ENCODE assay signal across 9 cellular contexts in the genomic region with DNA sequence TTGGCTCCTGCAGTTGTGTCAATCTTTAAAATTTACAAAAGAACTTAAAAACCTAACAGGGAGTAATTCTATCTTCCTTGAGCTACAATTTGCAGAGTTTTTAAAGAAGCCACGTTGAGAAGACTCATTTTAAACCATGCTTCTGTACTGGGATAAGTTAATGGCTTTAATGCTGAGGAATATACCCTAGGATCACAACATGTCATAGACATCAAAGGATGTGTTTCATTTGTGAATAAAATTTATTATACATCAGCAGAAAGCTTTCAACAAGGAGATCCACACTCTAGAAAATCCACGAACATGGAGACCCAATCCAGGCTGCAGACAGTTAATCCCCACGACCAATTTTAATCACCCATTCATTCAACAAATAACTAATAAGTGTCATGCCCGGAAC.
"Had no signal": no experiment of that assay in that cellular context is flagged by ENCODE, and none has a peak within 500 bp of the region (broad histone marks: within the 10 kb centered on the region; RNA-seq: fewer than 3 reads in every experiment).

No MANE protein-coding gene starts in this region.

- H3K27ac Mint-ChIP-seq: GM23338, HFFc6 had no signal

- H2AFZ ChIP-seq: GM23248, GM23338 had no signal

- H3K9ac ChIP-seq: GM23248 had no signal

- H3K4me1 ChIP-seq: HAP-1 had no signal

- H3K27ac ChIP-seq: GM23248 had no signal

- H3K9me3 ChIP-seq: HAP-1 had no signal

- H3K36me3 ChIP-seq: HAP-1 had no signal

- H3K4me3 ChIP-seq: GM23248, GM23338, HAP-1 had no signal

- H3K4me2 ChIP-seq: GM23338 had no signal

- DNase-seq: GM23248, GOT3, H7, H9, HCEC 1CT, HFFc6 had no signal

- H3K4me3 Mint-ChIP-seq: GM23338, H9, HFFc6 had no signal

- H3K9me3 Mint-ChIP-seq: GM23338, H9, HFFc6 had no signal

- ATAC-seq: GM23338, HCT116 had no signal
